In genomic region chr3:184561329-184562145, GRCh38 we compare ENCODE assay signal across 8 cellular contexts. TPM values are rescaled to one million over a fixed set of nuclear protein-coding genes. Genes with fewer than 3 reads are reported as not detected.
DNase-seq lines count a peak whose midpoint lies in the region; ATAC-seq, FAIRE-seq and TF ChIP-seq lines count a peak whose summit lies in the region.

Gene EPHB3, plus strand, starts transcription at chr3:184561785. Its CDS starts 451 bp downstream, at chr3:184562236.

- DNase-seq in 8988T (peak; percentile 100), NCI-H2107 (lab: John Stamatoyannopoulos, UW) (peak; percentile 100), body of pancreas (peak; percentile 100), hypothalamus (lab: John Stamatoyannopoulos, UW) (peak; percentile 71 to 100 (median 98)), retina (peak; percentile 99)

- H3K4me1 ChIP-seq in body of pancreas = peaks cover 66% of the 10 kb centered on the region

- peak; percentile 97 for FAIRE-seq in TTC549 (lab: Jason Lieb, UNC)

- H3K4me3 ChIP-seq in body of pancreas = peak within 1 kb of the TSS; percentile 54 to 65

- intact Hi-C loops in body of pancreas (cut with DNase I) = no loop called here

- no peaks in the 10 kb centered on the region for H3K36me3 ChIP-seq in body of pancreas (replicated peaks in 1 of 2; ENCODE audit: insufficient read depth in 1 of 2, low read depth in 2 of 2)

- peak; percentile 96 to 99 (median 98) for TF ChIP-seq POLR2A in body of pancreas (IDR thresholded peaks at IDR 0.05)

- TF ChIP-seq CTCF in body of pancreas (IDR thresholded peaks at IDR 0.05) = peak; percentile 93 to 100 (median 99)

- peak within 1 kb of the TSS; percentile 35 to 90 (median 82) for H3K27ac ChIP-seq in body of pancreas

- H3K27me3 ChIP-seq in body of pancreas = no peaks in the 10 kb centered on the region

- WGBS in body of pancreas, 2 donors = 2% methylated on average over 5 to 64 of the region's 74 CpGs

- ATAC-seq in GM18519 (IDR thresholded peaks at IDR 0.05; ENCODE audit: low FRiP score, unreplicated experiment) (peak; percentile 69), HG03066 (IDR thresholded peaks at IDR 0.05; ENCODE audit: low read depth, unreplicated experiment) (peak; percentile 81), body of pancreas (peak; percentile 89)

- no peaks in the 10 kb centered on the region for H3K9me3 ChIP-seq in body of pancreas

RNA-seq across cellular contexts. Expression of gene EPHB3, which starts in this region (rescaled TPM):
- 10 to 100 TPM in 1 of 2 donors, 1 to 10 TPM in 1; 7.9 to 10.1 TPM for total RNA-seq in body of pancreas

Comparison
In these comparisons a context has a peak if more than half of its experiments do, and no peak if none do; other contexts are left out.
1. Peak in every context shown above with its lines: DNase-seq, ATAC-seq, H3K4me3 ChIP-seq and H3K27ac ChIP-seq.